ENCODE assay signal across 12 cellular contexts in genomic region chr5:57082441-57083067, GRCh38.
DNase-seq lines count a peak whose midpoint lies in the region; ATAC-seq and TF ChIP-seq lines count a peak whose summit lies in the region.
"Had no signal": no experiment of that assay in that cellular context is flagged by ENCODE, and none has a peak within 500 bp of the region (broad histone marks: within the 10 kb centered on the region; RNA-seq: fewer than 3 reads in every experiment).

No MANE protein-coding gene starts in this region.

- H3K4me2 ChIP-seq in H9 (ENCODE audit: insufficient read depth, insufficient read length, low read length) = no peak overlapping the region
- no peak overlapping the region for H3K4me2 ChIP-seq in OCI-LY3 (ENCODE audit: low read length)

- H2BK120ac ChIP-seq in H9 (ENCODE audit: low read depth, low read length, poor library complexity, severe bottlenecking) = no peak overlapping the region

- H3K18ac ChIP-seq in H9 (ENCODE audit: insufficient read length, low read depth, low read length) = no peak overlapping the region

- H3K4me3 Mint-ChIP-seq in H9 (no peak overlapping the region), osteocyte (ENCODE audit: unreplicated experiment) (no peak overlapping the region)

- H3K23me2 ChIP-seq in H9 (ENCODE audit: insufficient read length, low read depth, low read length, poor library complexity, severe bottlenecking) = no peaks in the 10 kb centered on the region

- H2BK15ac ChIP-seq in H9 (ENCODE audit: low read depth, low read length) = no peak overlapping the region

- H3T11ph ChIP-seq in H9 (ENCODE audit: low read length) = no peak overlapping the region

- no peaks in the 10 kb centered on the region for H3K4me1 ChIP-seq in H9 (ENCODE audit: insufficient read depth, low read length)
- no peaks in the 10 kb centered on the region for H3K4me1 ChIP-seq in OCI-LY3 (ENCODE audit: low read length)
- H3K4me1 ChIP-seq: upper lobe of right lung had no signal

- H3K9me3 Mint-ChIP-seq in H9 (no peaks in the 10 kb centered on the region), osteocyte (ENCODE audit: unreplicated experiment) (peaks cover 5% of the 10 kb centered on the region)

- H3K4me3 ChIP-seq in OCI-LY3 (ENCODE audit: low read length) = no peak overlapping the region
- H3K4me3 ChIP-seq: upper lobe of right lung had no signal

- TF ChIP-seq CTCF in H9 (conservative IDR thresholded peaks at IDR 0.05) = peak; percentile 41; the same call in 2 of the 3 replicates
- TF ChIP-seq CTCF in OCI-LY3 (IDR thresholded peaks at IDR 0.05; ENCODE audit: low read depth, low read length) = peak; percentile 27; the same call in 1 of the 2 replicates
- peak; percentile 37 for TF ChIP-seq CTCF in osteocyte (IDR thresholded peaks at IDR 0.05)

- H4K91ac ChIP-seq in H9 (ENCODE audit: insufficient read length, low read depth, low read length) = no peak overlapping the region

- H3K4ac ChIP-seq in H9 (ENCODE audit: low read depth, low read length) = no peak overlapping the region

- H3K23ac ChIP-seq in H9 (ENCODE audit: insufficient read length, low read depth, low read length) = no peak overlapping the region

- no peak overlapping the region for H4K8ac ChIP-seq in H9 (replicated peaks; ENCODE audit: insufficient read length, low read depth, low read length)

- H2AFZ ChIP-seq in H9 (ENCODE audit: low read length) (no peak overlapping the region), OCI-LY3 (ENCODE audit: low read depth, low read length) (no peak overlapping the region)

- no peak overlapping the region for H3K14ac ChIP-seq in H9 (ENCODE audit: insufficient read depth, low read length)

- no peaks in the 10 kb centered on the region; the same call in 1 of the 2 replicates for H3K27me3 Mint-ChIP-seq in H9 (ENCODE audit: low read depth)
- peaks cover 34% of the 10 kb centered on the region for H3K27me3 Mint-ChIP-seq in osteocyte (ENCODE audit: unreplicated experiment)

- H3K4me1 Mint-ChIP-seq in H9 (no peaks in the 10 kb centered on the region), osteocyte (ENCODE audit: unreplicated experiment) (no peaks in the 10 kb centered on the region)

- H4K20me1 ChIP-seq in H9 (ENCODE audit: control insufficient read depth, insufficient read depth, insufficient read length) (no peaks in the 10 kb centered on the region), OCI-LY3 (ENCODE audit: insufficient read depth, low read length) (no peaks in the 10 kb centered on the region)

- H3K27me3 ChIP-seq in H9 (ENCODE audit: insufficient read depth, low read length) (no peaks in the 10 kb centered on the region), OCI-LY3 (ENCODE audit: low read depth, low read length) (no peaks in the 10 kb centered on the region)

- ATAC-seq in GM18868 (IDR thresholded peaks at IDR 0.05; ENCODE audit: unreplicated experiment) = no peak
- ATAC-seq in HG03378 (IDR thresholded peaks at IDR 0.05; ENCODE audit: unreplicated experiment) = no peak
- no peak for ATAC-seq in HG03439 (IDR thresholded peaks at IDR 0.05; ENCODE audit: unreplicated experiment)
- ATAC-seq: upper lobe of right lung had no signal

- H3K79me1 ChIP-seq in H9 (ENCODE audit: insufficient read depth, low read depth, low read length, poor library complexity, severe bottlenecking) = no peaks in the 10 kb centered on the region

- no peak overlapping the region for H2AK5ac ChIP-seq in H9 (ENCODE audit: insufficient read length, low read length)

- no peak overlapping the region for H3K56ac ChIP-seq in H9 (ENCODE audit: insufficient read length, low read depth, low read length)

- no peak overlapping the region for H4K5ac ChIP-seq in H9 (ENCODE audit: insufficient read length, low read depth, low read length)

- H3K9ac ChIP-seq in H9 (ENCODE audit: extremely low read depth, insufficient read length, low read length) (no peak overlapping the region), OCI-LY3 (ENCODE audit: low read length) (no peak overlapping the region)

- H3K9me3 ChIP-seq in H9 (ENCODE audit: control insufficient read depth, low read depth, low read length) (no peaks in the 10 kb centered on the region), OCI-LY3 (ENCODE audit: insufficient read depth, low read length) (no peaks in the 10 kb centered on the region)
- H3K9me3 ChIP-seq: upper lobe of right lung had no signal

- no peak overlapping the region for H2BK12ac ChIP-seq in H9 (ENCODE audit: insufficient read length, low read depth, low read length)

- no peak overlapping the region for H2BK5ac ChIP-seq in H9 (ENCODE audit: insufficient read length, low read length)

- no CpG with 5 or more reads among the region's 7 CpGs for WGBS in H9 (ENCODE audit: extremely low coverage, insufficient read length, low lambda C conversion rate)

- H2BK20ac ChIP-seq in H9 (ENCODE audit: low read depth, low read length, poor library complexity, severe bottlenecking) = no peak overlapping the region

- DNase-seq in H9 = no peak
- DNase-seq in epidermal melanocyte (ENCODE audit: insufficient read length, low spot score) = peak; percentile 18
- DNase-seq in osteocyte (ENCODE audit: extremely low spot score, unreplicated experiment) = no peak
- DNase-seq in hypothalamus (lab: John Stamatoyannopoulos, UW) = no peak
- DNase-seq: activated CD4-positive, CD25-positive, alpha-beta regulatory T cell; NCI-H2081; stimulated activated CD4-positive, alpha-beta T cell treated with anti-CD3 and anti-CD28 coated beads, Interleukin-15, amount 100 ng/mL, for 24 hours; upper lobe of right lung had no signal

- H3K79me2 ChIP-seq in H9 (ENCODE audit: insufficient read depth, low read length) = no peaks in the 10 kb centered on the region
- no peaks in the 10 kb centered on the region for H3K79me2 ChIP-seq in OCI-LY3 (ENCODE audit: low read length)

- H3K27ac ChIP-seq in H9 (ENCODE audit: insufficient read length, low read depth, low read length) (no peak overlapping the region), OCI-LY3 (ENCODE audit: low read length) (no peak overlapping the region)
- H3K27ac ChIP-seq: upper lobe of right lung had no signal

- no peak overlapping the region; a peak in 1 of 7 replicates for H3K27ac Mint-ChIP-seq in H9
- H3K27ac Mint-ChIP-seq in osteocyte (ENCODE audit: unreplicated experiment) = no peak overlapping the region

- no peaks in the 10 kb centered on the region for H3K36me3 ChIP-seq in OCI-LY3 (replicated peaks; ENCODE audit: low read depth, low read length)
- H3K36me3 ChIP-seq: upper lobe of right lung had no signal

- no peaks in the 10 kb centered on the region for H3K36me3 Mint-ChIP-seq in H9 (ENCODE audit: insufficient read depth in 1 of 3, low read depth in 3 of 3)
- no peaks in the 10 kb centered on the region for H3K36me3 Mint-ChIP-seq in osteocyte (ENCODE audit: unreplicated experiment)
